In the genomic region with DNA sequence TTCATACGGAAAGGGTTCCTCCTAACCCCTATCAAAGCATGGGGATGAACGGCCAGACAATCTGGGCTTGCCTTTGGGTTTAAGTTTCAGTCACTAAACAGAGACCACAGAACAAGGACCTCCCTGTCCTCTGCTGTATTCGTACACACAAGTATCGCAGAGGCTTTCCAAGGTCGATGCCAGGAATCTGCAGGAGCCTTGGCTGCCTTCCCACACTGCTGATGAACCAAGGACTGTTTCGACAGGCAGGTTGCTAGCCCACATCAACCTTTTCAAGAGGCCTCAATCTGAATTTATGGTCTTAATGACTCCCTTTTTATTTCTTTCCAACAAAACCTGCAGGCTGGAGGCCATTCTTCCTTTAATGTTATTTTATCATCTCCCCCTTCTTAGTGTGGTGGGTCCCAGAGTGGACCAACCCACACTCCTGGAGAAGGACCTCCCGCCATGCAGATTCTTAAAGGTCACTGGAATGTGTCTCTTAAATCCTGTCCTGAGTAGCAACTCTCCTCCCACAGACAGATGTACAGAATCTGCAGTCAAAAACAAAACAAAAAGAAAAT, we compare ENCODE assay signal across 14 cellular contexts. TPM values are rescaled to one million over a fixed set of nuclear protein-coding genes. Genes with fewer than 3 reads are reported as not detected.
DNase-seq lines count a peak whose midpoint lies in the region; ATAC-seq and TF ChIP-seq lines count a peak whose summit lies in the region.
"Had no signal": no experiment of that assay in that cellular context is flagged by ENCODE, and none has a peak within 500 bp of the region (broad histone marks: within the 10 kb centered on the region; RNA-seq: fewer than 3 reads in every experiment).

No MANE protein-coding gene starts in this region.

- H3K27ac Mint-ChIP-seq in T-helper 2 cell treated with Interferon-gamma antibody and Interleukin-4, amounts not matched to agents 5 μg/mL and 100 μg/mL, for 36 hours: peak overlapping the region; percentile 68
- peak overlapping the region; percentile 79 for H3K27ac Mint-ChIP-seq in type B pancreatic cell
- no peak overlapping the region for H3K27ac Mint-ChIP-seq in activated CD4-positive, alpha-beta T cell treated with anti-CD3 and anti-CD28 coated beads for 36 hours

- H3K9me3 Mint-ChIP-seq in T-helper 2 cell treated with Interferon-gamma antibody and Interleukin-4, amounts not matched to agents 5 μg/mL and 100 μg/mL, for 36 hours: no peaks in the 10 kb centered on the region
- H3K9me3 Mint-ChIP-seq in type B pancreatic cell: no peaks in the 10 kb centered on the region
- H3K9me3 Mint-ChIP-seq in activated CD4-positive, alpha-beta T cell treated with anti-CD3 and anti-CD28 coated beads for 36 hours (ENCODE audit: low read depth): no peaks in the 10 kb centered on the region

- no peak for DNase-seq in T-helper 2 cell treated with Interferon-gamma antibody and Interleukin-4, amounts not matched to agents 5 μg/mL and 100 μg/mL, for 36 hours (ENCODE audit: low spot score)
- DNase-seq in T-helper 2 cell: no peak
- peak; percentile 17 for DNase-seq in cerebellum (ENCODE audit: low spot score)
- DNase-seq in mesenteric fat pad (ENCODE audit: low spot score): peak; percentile 28
- no peak for DNase-seq in type B pancreatic cell (ENCODE audit: extremely low spot score, unreplicated experiment)
- no peak for DNase-seq in activated effector memory CD4-positive, alpha-beta T cell treated with Interleukin-2 at 50 U/mL for 16 hours
- DNase-seq in activated CD4-positive, alpha-beta T cell treated with anti-CD3 and anti-CD28 coated beads for 36 hours: no peak
- DNase-seq: activated T-cell treated with anti-CD3 and anti-CD28 coated beads, Interleukin-2, amount 50 U/mL, for 48 hours; glutamatergic neuron; left colon; NCI-H146; upper lobe of right lung had no signal

- H3K4me1 Mint-ChIP-seq in T-helper 2 cell treated with Interferon-gamma antibody and Interleukin-4, amounts not matched to agents 5 μg/mL and 100 μg/mL, for 36 hours (ENCODE audit: low read depth): peaks cover 53% of the 10 kb centered on the region
- peaks cover 30% of the 10 kb centered on the region for H3K4me1 Mint-ChIP-seq in type B pancreatic cell (ENCODE audit: unreplicated experiment)
- peaks cover 6% of the 10 kb centered on the region for H3K4me1 Mint-ChIP-seq in activated CD4-positive, alpha-beta T cell treated with anti-CD3 and anti-CD28 coated beads for 36 hours

- peak overlapping the region; percentile 4 for H3K4me3 Mint-ChIP-seq in T-helper 2 cell treated with Interferon-gamma antibody and Interleukin-4, amounts not matched to agents 5 μg/mL and 100 μg/mL, for 36 hours
- H3K4me3 Mint-ChIP-seq in type B pancreatic cell: peak overlapping the region; percentile 75
- H3K4me3 Mint-ChIP-seq in activated CD4-positive, alpha-beta T cell treated with anti-CD3 and anti-CD28 coated beads for 36 hours: no peak overlapping the region

- POLR2A ChIA-PET in activated CD4-positive, alpha-beta T cell treated with anti-CD3 and anti-CD28 coated beads for 36 hours (lab: Charles Lee): no interaction called here

- peaks cover 2% of the 10 kb centered on the region for H3K27me3 Mint-ChIP-seq in T-helper 2 cell treated with Interferon-gamma antibody and Interleukin-4, amounts not matched to agents 5 μg/mL and 100 μg/mL, for 36 hours (ENCODE audit: low read depth)
- no peaks in the 10 kb centered on the region for H3K27me3 Mint-ChIP-seq in type B pancreatic cell
- H3K27me3 Mint-ChIP-seq in activated CD4-positive, alpha-beta T cell treated with anti-CD3 and anti-CD28 coated beads for 36 hours: peaks cover 47% of the 10 kb centered on the region

- H3K36me3 Mint-ChIP-seq in T-helper 2 cell treated with Interferon-gamma antibody and Interleukin-4, amounts not matched to agents 5 μg/mL and 100 μg/mL, for 36 hours (ENCODE audit: low read depth): peaks cover 11% of the 10 kb centered on the region
- H3K36me3 Mint-ChIP-seq in type B pancreatic cell: peaks cover 12% of the 10 kb centered on the region
- no peaks in the 10 kb centered on the region for H3K36me3 Mint-ChIP-seq in activated CD4-positive, alpha-beta T cell treated with anti-CD3 and anti-CD28 coated beads for 36 hours (ENCODE audit: low read depth)

- no peak for TF ChIP-seq CTCF in type B pancreatic cell (conservative IDR thresholded peaks at IDR 0.05)

- intact Hi-C loops in activated CD4-positive, alpha-beta T cell treated with anti-CD3 and anti-CD28 coated beads for 36 hours (cut with DNase I, micrococcal nuclease): no loop called here

- CTCF ChIA-PET in activated CD4-positive, alpha-beta T cell treated with anti-CD3 and anti-CD28 coated beads for 36 hours (lab: Charles Lee): interaction anchor here (1.0 to 1.4 kb wide), 2 partner anchors 12 to 13 kb away, joined by 3 to 4 read pairs; no protein-coding TSS in a partner anchor

- no peak for ATAC-seq in HG02759 (IDR thresholded peaks at IDR 0.05; ENCODE audit: unreplicated experiment)
- no peak for ATAC-seq in activated CD4-positive, alpha-beta T cell treated with anti-CD3 and anti-CD28 coated beads for 36 hours
- ATAC-seq: activated CD4-positive, CD25-positive, alpha-beta regulatory T cell treated with anti-CD3 and anti-CD28 coated beads, Interleukin-2, amount 50 U/mL, for 24 hours; left colon; upper lobe of right lung had no signal

RNA-seq across cellular contexts. Expression of gene JCAD, which starts 45.6 kb away (rescaled TPM):
- 19.0 TPM for total RNA-seq in cerebellum
- total RNA-seq in mesenteric fat pad: 31.7 TPM
- 11.0 and 31.0 TPM in 2 replicates for total RNA-seq in type B pancreatic cell (ENCODE audit: low replicate concordance)
- total RNA-seq in activated CD4-positive, alpha-beta T cell treated with anti-CD3 and anti-CD28 coated beads for 36 hours: not detected

Comparison
In these comparisons a context has a peak if more than half of its experiments do, and no peak if none do; other contexts are left out.
1. DNase-seq: peak in cerebellum (single experiment) and mesenteric fat pad (single experiment); none in T-helper 2 cell treated with Interferon-gamma antibody and Interleukin-4, amounts not matched to agents 5 μg/mL and 100 μg/mL, for 36 hours (single experiment), T-helper 2 cell (0 of 5), type B pancreatic cell (single experiment), activated effector memory CD4-positive, alpha-beta T cell treated with Interleukin-2 at 50 U/mL for 16 hours (single experiment) and activated CD4-positive, alpha-beta T cell treated with anti-CD3 and anti-CD28 coated beads for 36 hours (single experiment).
2. RNA of gene JCAD, which starts 45.6 kb away (total RNA-seq): 31.7 TPM in mesenteric fat pad (single experiment), 11.0 to 31.0 TPM in type B pancreatic cell and 19.0 TPM in cerebellum (single experiment); not detected in activated CD4-positive, alpha-beta T cell treated with anti-CD3 and anti-CD28 coated beads for 36 hours; every median in the first group is over 10 times any median in the second.